In genomic region chrX:40155617-40156471, GRCh38 we compare ENCODE assay signal across 7 cellular contexts. TPM values are rescaled to one million over a fixed set of nuclear protein-coding genes. Genes with fewer than 3 reads are reported as not detected.
DNase-seq lines count a peak whose midpoint lies in the region; ATAC-seq and TF ChIP-seq lines count a peak whose summit lies in the region.

No MANE protein-coding gene starts in this region.

- 54 to 74% methylated on average over 12 to 34 of the region's 73 CpGs for WGBS in GM23248 (ENCODE audit: low coverage in 1 of 2, low lambda C conversion rate in 2 of 2, missing lambda C conversion rate in 2 of 2), 2 experiments
- WGBS in hepatocyte (ENCODE audit: low lambda C conversion rate, missing lambda C conversion rate): 35% methylated on average over 42 of the region's 73 CpGs

- peak overlapping the region; percentile 62 for H3K4me3 ChIP-seq in GM23248
- H3K4me3 ChIP-seq in hepatocyte: no peak overlapping the region
- H3K4me3 ChIP-seq in skeletal muscle cell (ENCODE audit: low read depth, low read length): peak overlapping the region; percentile 34

- H3K9ac ChIP-seq in GM23248: peak overlapping the region; percentile 40; the same call in 1 of the 2 replicates

- peak; percentile 7 for ATAC-seq in SK-N-SH treated with all-trans-retinoic acid at 6 μM for 48 hours
- no peak for ATAC-seq in HG03520 (IDR thresholded peaks at IDR 0.05; ENCODE audit: unreplicated experiment)
- ATAC-seq in HG03097 (IDR thresholded peaks at IDR 0.05; ENCODE audit: low FRiP score, unreplicated experiment): no peak

- DNase-seq in GM23248 (peak; percentile 35), hepatocyte (ENCODE audit: low spot score) (peak; percentile 45), skeletal muscle cell (ENCODE audit: low read depth) (no peak), germinal center (ENCODE audit: low spot score) (no peak)

- H2AFZ ChIP-seq in GM23248 (0 out of 2 replicates have a peak overlapping the region, but pooled peaks have one; percentile 62), hepatocyte (no peak overlapping the region)

- H3K36me3 ChIP-seq in GM23248 (ENCODE audit: low read depth) (no peaks in the 10 kb centered on the region), hepatocyte (replicated peaks; ENCODE audit: insufficient read depth, low read depth) (no peaks in the 10 kb centered on the region)

- no peaks in the 10 kb centered on the region for H3K9me2 ChIP-seq in GM23248 (ENCODE audit: insufficient read depth)
- no peaks in the 10 kb centered on the region for H3K9me2 ChIP-seq in hepatocyte (replicated peaks; ENCODE audit: insufficient read depth)

- H3K27ac ChIP-seq in GM23248 (no peak overlapping the region), hepatocyte (no peak overlapping the region)

- in situ Hi-C loops in GM23248 (cut with MboI): no loop called here

- H3K4me1 ChIP-seq in GM23248 (ENCODE audit: insufficient read depth) (no peaks in the 10 kb centered on the region; the same call in 1 of the 2 replicates), hepatocyte (ENCODE audit: insufficient read depth) (peaks cover 56% of the 10 kb centered on the region)

- no peaks in the 10 kb centered on the region for H4K20me1 ChIP-seq in GM23248 (ENCODE audit: insufficient read depth)
- no peaks in the 10 kb centered on the region for H4K20me1 ChIP-seq in hepatocyte (ENCODE audit: insufficient read depth, poor library complexity, severe bottlenecking)

- H3K79me2 ChIP-seq in GM23248 (ENCODE audit: insufficient read depth) (no peaks in the 10 kb centered on the region), hepatocyte (no peaks in the 10 kb centered on the region)

- H3K9me3 ChIP-seq in GM23248 (ENCODE audit: low read depth): no peaks in the 10 kb centered on the region
- H3K9me3 ChIP-seq in hepatocyte (ENCODE audit: low read depth): no peaks in the 10 kb centered on the region

- H3K27me3 ChIP-seq in GM23248 (replicated peaks; ENCODE audit: insufficient read depth): no peaks in the 10 kb centered on the region
- H3K27me3 ChIP-seq in hepatocyte: peaks cover 53% of the 10 kb centered on the region

- H3F3A ChIP-seq in GM23248 (ENCODE audit: insufficient read depth): no peaks in the 10 kb centered on the region

- TF ChIP-seq CTCF in hepatocyte (IDR thresholded peaks at IDR 0.05; ENCODE audit: poor library complexity): no peak

- H3K4me2 ChIP-seq in GM23248 (ENCODE audit: unreplicated experiment) (peak overlapping the region; percentile 42), hepatocyte (peak overlapping the region; percentile 97)

TF ChIP-seq in SK-N-SH treated with all-trans-retinoic acid at 6 μM for 48 hours, 23 proteins besides CTCF, POLR2A, EP300 and RAD21:
- TF ChIP-seq TCF4 (CRISPR knock-in tag; IDR thresholded peaks at IDR 0.05; ENCODE audit: borderline replicate concordance): no peak
- TF ChIP-seq TOX (CRISPR knock-in tag; IDR thresholded peaks at IDR 0.05; ENCODE audit: borderline replicate concordance): no peak
- TF ChIP-seq ZNF565 (CRISPR knock-in tag; conservative IDR thresholded peaks at IDR 0.05; ENCODE audit: low read depth): no peak
- TF ChIP-seq, protein P1, sequence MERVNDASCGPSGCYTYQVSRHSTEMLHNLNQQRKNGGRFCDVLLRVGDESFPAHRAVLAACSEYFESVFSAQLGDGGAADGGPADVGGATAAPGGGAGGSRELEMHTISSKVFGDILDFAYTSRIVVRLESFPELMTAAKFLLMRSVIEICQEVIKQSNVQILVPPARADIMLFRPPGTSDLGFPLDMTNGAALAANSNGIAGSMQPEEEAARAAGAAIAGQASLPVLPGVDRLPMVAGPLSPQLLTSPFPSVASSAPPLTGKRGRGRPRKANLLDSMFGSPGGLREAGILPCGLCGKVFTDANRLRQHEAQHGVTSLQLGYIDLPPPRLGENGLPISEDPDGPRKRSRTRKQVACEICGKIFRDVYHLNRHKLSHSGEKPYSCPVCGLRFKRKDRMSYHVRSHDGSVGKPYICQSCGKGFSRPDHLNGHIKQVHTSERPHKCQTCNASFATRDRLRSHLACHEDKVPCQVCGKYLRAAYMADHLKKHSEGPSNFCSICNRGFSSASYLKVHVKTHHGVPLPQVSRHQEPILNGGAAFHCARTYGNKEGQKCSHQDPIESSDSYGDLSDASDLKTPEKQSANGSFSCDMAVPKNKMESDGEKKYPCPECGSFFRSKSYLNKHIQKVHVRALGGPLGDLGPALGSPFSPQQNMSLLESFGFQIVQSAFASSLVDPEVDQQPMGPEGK (CRISPR knock-in tag; IDR thresholded peaks at IDR 0.05; ENCODE audit: borderline replicate concordance): no peak
- TF ChIP-seq BACH2 (CRISPR knock-in tag; IDR thresholded peaks at IDR 0.05; ENCODE audit: borderline replicate concordance): no peak
- TF ChIP-seq OSR1 (CRISPR knock-in tag; IDR thresholded peaks at IDR 0.05): no peak
- TF ChIP-seq ZFP30 (CRISPR knock-in tag; IDR thresholded peaks at IDR 0.05): no peak

RNA-seq across cellular contexts. Expression of gene BCOR, which starts 58.1 kb away (rescaled TPM):
- 17.6 and 19.7 TPM in 2 replicates for total RNA-seq in GM23248 (2014; rRNA removed; shearing (Covaris generic))
- 9.1 and 10.2 TPM in 2 replicates for polyA plus RNA-seq in GM23248 (2016; fragmentation: Nextera tagmentation; extraction: Ambion mirVana)
- total RNA-seq in hepatocyte: 22.7 and 22.9 TPM in 2 replicates
- 13.6 and 15.3 TPM in 2 replicates for polyA plus RNA-seq in hepatocyte

Comparison
In these comparisons a context has a peak if more than half of its experiments do, and no peak if none do; other contexts are left out.
1. DNase-seq: peak in GM23248 (single experiment) and hepatocyte (single experiment); none in skeletal muscle cell (single experiment) and germinal center (single experiment).